Comparison of ENCODE assay signal across 9 cellular contexts in the genomic region with DNA sequence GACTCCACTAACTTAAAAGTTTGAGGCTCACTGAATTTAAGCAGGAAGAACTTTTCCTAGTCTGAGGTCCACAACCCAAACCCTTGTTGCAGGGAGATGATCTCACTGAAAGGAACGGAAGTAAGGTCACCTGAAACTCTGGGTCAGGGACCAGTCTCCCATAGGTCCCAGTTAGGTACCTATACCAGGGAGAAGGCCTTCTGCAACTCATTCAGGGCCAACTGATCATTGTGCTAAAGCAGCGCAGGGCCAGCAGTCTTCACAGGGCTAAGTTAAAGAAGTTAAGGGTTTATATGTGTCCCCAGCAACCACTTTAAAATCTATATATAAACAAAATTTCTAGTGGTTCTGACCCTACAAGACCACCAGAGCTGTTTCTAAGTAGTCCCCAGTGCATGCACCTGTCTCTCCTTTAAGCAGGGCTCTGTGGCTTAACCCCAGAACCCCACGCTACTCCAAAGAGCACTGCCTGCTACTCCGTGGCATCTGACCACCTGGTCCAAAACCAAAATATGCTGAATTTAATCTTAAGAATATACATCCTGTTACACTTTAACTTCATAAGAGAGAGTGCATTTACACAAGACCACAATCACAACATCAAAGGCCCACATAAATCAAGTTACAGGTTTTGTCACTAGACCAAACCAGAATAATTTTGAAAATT. TPM values are rescaled to one million over a fixed set of nuclear protein-coding genes. Genes with fewer than 3 reads are reported as not detected.
DNase-seq lines count a peak whose midpoint lies in the region; ATAC-seq and TF ChIP-seq lines count a peak whose summit lies in the region.
"Had no signal": no experiment of that assay in that cellular context is flagged by ENCODE, and none has a peak within 500 bp of the region (broad histone marks: within the 10 kb centered on the region; RNA-seq: fewer than 3 reads in every experiment).

No MANE protein-coding gene starts in this region.

- H3K4me3 ChIP-seq in prostate gland = no peak overlapping the region

- no peaks in the 10 kb centered on the region for H3K36me3 ChIP-seq in prostate gland
- H3K36me3 ChIP-seq: ovary had no signal

- H3K4me3 Mint-ChIP-seq in stimulated activated naive CD8-positive, alpha-beta T cell treated with anti-CD3 and anti-CD28 coated beads, Interleukin-15, Interleukin-2, amounts not matched to agents 100 ng/mL and 50 ng/mL, for 24 hours = peak overlapping the region; percentile 100
- H3K4me3 Mint-ChIP-seq in activated naive CD8-positive, alpha-beta T cell treated with anti-CD3 and anti-CD28 coated beads, Interleukin-2, amount 10 ng/mL, durations not matched to agents 7 days and 5 days = peak overlapping the region; percentile 93
- peak overlapping the region; percentile 54 for H3K4me3 Mint-ChIP-seq in mesothelial cell of epicardium

- H3K4me1 ChIP-seq in prostate gland (replicated peaks) = peaks cover 5% of the 10 kb centered on the region

- intact Hi-C loops in prostate gland (cut with DNase I) = no loop called here

- no peak for TF ChIP-seq POLR2A in prostate gland (IDR thresholded peaks at IDR 0.05)

- H3K27me3 ChIP-seq in prostate gland (replicated peaks; ENCODE audit: insufficient read depth) = no peaks in the 10 kb centered on the region
- H3K27me3 ChIP-seq: ovary had no signal

- H3K4me1 Mint-ChIP-seq in stimulated activated naive CD8-positive, alpha-beta T cell treated with anti-CD3 and anti-CD28 coated beads, Interleukin-15, Interleukin-2, amounts not matched to agents 100 ng/mL and 50 ng/mL, for 24 hours (ENCODE audit: low read depth) = peaks cover 67% of the 10 kb centered on the region
- H3K4me1 Mint-ChIP-seq in activated naive CD8-positive, alpha-beta T cell treated with anti-CD3 and anti-CD28 coated beads, Interleukin-2, amount 10 ng/mL, durations not matched to agents 7 days and 5 days = peaks cover 45% of the 10 kb centered on the region
- H3K4me1 Mint-ChIP-seq in mesothelial cell of epicardium = peaks cover 51% of the 10 kb centered on the region

- no peaks in the 10 kb centered on the region for H3K9me3 ChIP-seq in prostate gland
- H3K9me3 ChIP-seq: ovary had no signal

- H3K9me3 Mint-ChIP-seq in stimulated activated naive CD8-positive, alpha-beta T cell treated with anti-CD3 and anti-CD28 coated beads, Interleukin-15, Interleukin-2, amounts not matched to agents 100 ng/mL and 50 ng/mL, for 24 hours = no peaks in the 10 kb centered on the region
- H3K9me3 Mint-ChIP-seq in activated naive CD8-positive, alpha-beta T cell treated with anti-CD3 and anti-CD28 coated beads, Interleukin-2, amount 10 ng/mL, durations not matched to agents 7 days and 5 days = no peaks in the 10 kb centered on the region
- no peaks in the 10 kb centered on the region for H3K9me3 Mint-ChIP-seq in mesothelial cell of epicardium

- WGBS in prostate gland = 46% methylated on average over 4 of the region's 4 CpGs

- TF ChIP-seq CTCF in mesothelial cell of epicardium (IDR thresholded peaks at IDR 0.05; ENCODE audit: unreplicated experiment) (no peak), prostate gland (IDR thresholded peaks at IDR 0.05) (no peak)

- H3K36me3 Mint-ChIP-seq in stimulated activated naive CD8-positive, alpha-beta T cell treated with anti-CD3 and anti-CD28 coated beads, Interleukin-15, Interleukin-2, amounts not matched to agents 100 ng/mL and 50 ng/mL, for 24 hours (ENCODE audit: low read depth) = peaks cover 67% of the 10 kb centered on the region
- peaks cover 49% of the 10 kb centered on the region for H3K36me3 Mint-ChIP-seq in activated naive CD8-positive, alpha-beta T cell treated with anti-CD3 and anti-CD28 coated beads, Interleukin-2, amount 10 ng/mL, durations not matched to agents 7 days and 5 days
- peaks cover 16% of the 10 kb centered on the region for H3K36me3 Mint-ChIP-seq in mesothelial cell of epicardium

- ATAC-seq in stimulated activated naive CD8-positive, alpha-beta T cell treated with anti-CD3 and anti-CD28 coated beads, Interleukin-15, Interleukin-2, amounts not matched to agents 100 U/mL and 50 U/mL, for 24 hours = no peak
- no peak for ATAC-seq in activated naive CD8-positive, alpha-beta T cell treated with anti-CD3 and anti-CD28 coated beads, Interleukin-2, amount 10 ng/mL, durations not matched to agents 7 days and 5 days (ENCODE audit: low read depth)
- no peak for ATAC-seq in HG02759 (IDR thresholded peaks at IDR 0.05; ENCODE audit: unreplicated experiment)

- H3K27me3 Mint-ChIP-seq in stimulated activated naive CD8-positive, alpha-beta T cell treated with anti-CD3 and anti-CD28 coated beads, Interleukin-15, Interleukin-2, amounts not matched to agents 100 ng/mL and 50 ng/mL, for 24 hours = no peaks in the 10 kb centered on the region
- no peaks in the 10 kb centered on the region for H3K27me3 Mint-ChIP-seq in activated naive CD8-positive, alpha-beta T cell treated with anti-CD3 and anti-CD28 coated beads, Interleukin-2, amount 10 ng/mL, durations not matched to agents 7 days and 5 days
- H3K27me3 Mint-ChIP-seq in mesothelial cell of epicardium (ENCODE audit: low read depth) = no peaks in the 10 kb centered on the region

- POLR2A ChIA-PET in activated naive CD8-positive, alpha-beta T cell treated with anti-CD3 and anti-CD28 coated beads, Interleukin-2, amount 10 ng/mL, durations not matched to agents 7 days and 5 days (lab: Charles Lee) = interaction anchor here (0.7 to 8.3 kb wide), 4 partner anchors 9 to 571 kb away, joined by 3 to 155 read pairs (median 16); partner anchors contain the start of gene PNRC2

- no peak for DNase-seq in stimulated activated naive CD8-positive, alpha-beta T cell treated with anti-CD3 and anti-CD28 coated beads, Interleukin-15, Interleukin-2, amounts not matched to agents 100 U/mL and 50 U/mL, for 24 hours
- DNase-seq in activated naive CD8-positive, alpha-beta T cell treated with anti-CD3 and anti-CD28 coated beads, Interleukin-2, amount 10 ng/mL, durations not matched to agents 7 days and 5 days = no peak
- no peak for DNase-seq in mesothelial cell of epicardium (ENCODE audit: low spot score in 2 of 2, unreplicated experiment in 2 of 2)
- DNase-seq in NCI-H128 (lab: John Stamatoyannopoulos, UW; ENCODE audit: unreplicated experiment) = no peak
- DNase-seq in NCI-H146 (lab: John Stamatoyannopoulos, UW) = no peak
- DNase-seq in prostate gland (ENCODE audit: low spot score) = no peak
- DNase-seq: ovary had no signal

- peak overlapping the region in 1 of 2 donors; percentile 1 for H3K27ac ChIP-seq in prostate gland
- H3K27ac ChIP-seq: ovary had no signal

- peak overlapping the region; percentile 74 for H3K27ac Mint-ChIP-seq in stimulated activated naive CD8-positive, alpha-beta T cell treated with anti-CD3 and anti-CD28 coated beads, Interleukin-15, Interleukin-2, amounts not matched to agents 100 ng/mL and 50 ng/mL, for 24 hours
- peak overlapping the region; percentile 91 for H3K27ac Mint-ChIP-seq in activated naive CD8-positive, alpha-beta T cell treated with anti-CD3 and anti-CD28 coated beads, Interleukin-2, amount 10 ng/mL, durations not matched to agents 7 days and 5 days
- peak overlapping the region; percentile 70 for H3K27ac Mint-ChIP-seq in mesothelial cell of epicardium

RNA-seq across cellular contexts. Expression of gene SRSF10, which starts 2.8 kb away (rescaled TPM):
- 100 to 1,000 TPM; 202 to 223 TPM for total RNA-seq in activated naive CD8-positive, alpha-beta T cell treated with anti-CD3 and anti-CD28 coated beads, Interleukin-2, amount 10 ng/mL, durations not matched to agents 7 days and 5 days
- 201 to 216 TPM (median 208 TPM) in 3 replicates for total RNA-seq in mesothelial cell of epicardium
- 10 to 100 TPM; 94.3 to 94.9 TPM for total RNA-seq in prostate gland

RNA-seq across cellular contexts. Expression of gene PNRC2, which starts 17.7 kb away (rescaled TPM):
- 100 to 1,000 TPM; 188 to 200 TPM for total RNA-seq in activated naive CD8-positive, alpha-beta T cell treated with anti-CD3 and anti-CD28 coated beads, Interleukin-2, amount 10 ng/mL, durations not matched to agents 7 days and 5 days
- total RNA-seq in mesothelial cell of epicardium = 134 to 150 TPM (median 149 TPM) in 3 replicates
- 100 to 1,000 TPM in 1 of 2 donors, 10 to 100 TPM in 1; 86.6 to 117 TPM for total RNA-seq in prostate gland
